Comparison of ENCODE assay signal across 13 cellular contexts in the genomic region with DNA sequence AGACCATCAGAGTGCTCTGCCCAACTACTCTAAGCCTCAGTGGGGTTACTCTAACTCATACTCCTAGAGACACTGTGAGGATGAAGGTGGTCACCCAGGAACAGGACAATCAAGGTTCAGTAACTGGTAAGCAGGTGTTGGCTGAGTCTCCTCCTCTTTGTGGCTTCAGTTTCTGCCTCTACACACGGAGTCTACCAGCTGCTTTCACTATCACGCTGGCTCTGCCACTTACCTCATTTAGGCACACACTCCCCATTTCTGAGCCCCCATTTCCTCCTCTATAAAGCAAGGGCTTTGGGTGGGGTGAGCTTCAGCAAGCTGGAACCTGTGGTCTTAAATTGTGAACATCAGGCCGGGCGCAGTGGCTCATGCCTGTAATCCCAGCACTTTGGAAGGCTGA. TPM values are rescaled to one million over a fixed set of nuclear protein-coding genes. Genes with fewer than 3 reads are reported as not detected.
DNase-seq lines count a peak whose midpoint lies in the region; ATAC-seq and TF ChIP-seq lines count a peak whose summit lies in the region.
"Had no signal": no experiment of that assay in that cellular context is flagged by ENCODE, and none has a peak within 500 bp of the region (broad histone marks: within the 10 kb centered on the region; RNA-seq: fewer than 3 reads in every experiment).

No MANE protein-coding gene starts in this region.

- intact Hi-C loops in activated CD8-positive, alpha-beta T cell treated with anti-CD3 and anti-CD28 coated beads for 36 hours (cut with micrococcal nuclease) = no loop called here
- intact Hi-C loops in Caco-2 (cut with micrococcal nuclease; ENCODE audit: unreplicated experiment) = no loop called here

- no peak overlapping the region for H2AFZ ChIP-seq in GM23248

- H3K4me3 Mint-ChIP-seq in activated CD8-positive, alpha-beta T cell treated with anti-CD3 and anti-CD28 coated beads for 36 hours = no peak overlapping the region
- no peak overlapping the region for H3K4me3 Mint-ChIP-seq in Caco-2 (ENCODE audit: unreplicated experiment)

- 0 out of 2 replicates have a peak, but pooled peaks cover 3% of the 10 kb centered on the region for H3F3A ChIP-seq in DOHH2 (ENCODE audit: control insufficient read depth, insufficient read depth)
- peaks cover 28% of the 10 kb centered on the region for H3F3A ChIP-seq in GM23248 (ENCODE audit: insufficient read depth)

- no peaks in the 10 kb centered on the region for H3K36me3 ChIP-seq in DOHH2 (ENCODE audit: control insufficient read depth, low read length)
- no peaks in the 10 kb centered on the region for H3K36me3 ChIP-seq in Caco-2 (ENCODE audit: control insufficient read depth, insufficient read depth, low read length)
- H3K36me3 ChIP-seq in GM23248 (ENCODE audit: low read depth) = no peaks in the 10 kb centered on the region
- H3K36me3 ChIP-seq: left lung, MG63, right atrium auricular region had no signal

- TF ChIP-seq CTCF in DOHH2 (IDR thresholded peaks at IDR 0.05; ENCODE audit: low read depth, low read length, poor library complexity, severe bottlenecking) (no peak), Caco-2 (IDR thresholded peaks at IDR 0.05; ENCODE audit: insufficient read depth in 1 of 2, low read depth in 1 of 2, low read length in 1 of 2, severe bottlenecking in 1 of 2, unreplicated experiment in 1 of 2) (no peak)
- TF ChIP-seq CTCF in activated CD8-positive, alpha-beta T cell treated with anti-CD3 and anti-CD28 coated beads for 36 hours (IDR thresholded peaks at IDR 0.05) = no peak

- BruUV-seq in Caco-2 (replicated peaks; lab: Mats Ljungman, UMichigan) = no TSS peak

- H3K9me3 ChIP-seq in DOHH2 (ENCODE audit: control insufficient read depth, insufficient read depth, low read length) = no peaks in the 10 kb centered on the region
- no peaks in the 10 kb centered on the region for H3K9me3 ChIP-seq in Caco-2
- no peaks in the 10 kb centered on the region for H3K9me3 ChIP-seq in GM23248 (ENCODE audit: low read depth)
- H3K9me3 ChIP-seq: left lung, MG63, right atrium auricular region had no signal

- H3K27me3 Mint-ChIP-seq in activated CD8-positive, alpha-beta T cell treated with anti-CD3 and anti-CD28 coated beads for 36 hours = no peaks in the 10 kb centered on the region
- H3K27me3 Mint-ChIP-seq in Caco-2 (ENCODE audit: insufficient read depth, unreplicated experiment) = peaks cover 4% of the 10 kb centered on the region

- H3K79me2 ChIP-seq in DOHH2 (ENCODE audit: control insufficient read depth, low read length) (no peaks in the 10 kb centered on the region), GM23248 (ENCODE audit: insufficient read depth) (no peaks in the 10 kb centered on the region)

- H3K4me1 ChIP-seq in DOHH2 (ENCODE audit: control insufficient read depth, low read length) (peaks cover 35% of the 10 kb centered on the region), Caco-2 (no peaks in the 10 kb centered on the region), GM23248 (ENCODE audit: insufficient read depth) (peaks cover 27% of the 10 kb centered on the region)

- H3K9ac ChIP-seq in GM23248 = no peak overlapping the region

- peaks cover 4% of the 10 kb centered on the region; the same call in 1 of the 2 replicates for H3K27me3 ChIP-seq in DOHH2 (ENCODE audit: control insufficient read depth, low read length)
- H3K27me3 ChIP-seq in Caco-2 (replicated peaks; ENCODE audit: control insufficient read depth, insufficient read depth, low read length) = no peaks in the 10 kb centered on the region
- no peaks in the 10 kb centered on the region for H3K27me3 ChIP-seq in GM23248 (replicated peaks; ENCODE audit: insufficient read depth)
- H3K27me3 ChIP-seq: left lung, MG63, right atrium auricular region had no signal

- peaks cover 34% of the 10 kb centered on the region for H3K4me1 Mint-ChIP-seq in activated CD8-positive, alpha-beta T cell treated with anti-CD3 and anti-CD28 coated beads for 36 hours (ENCODE audit: low read depth)
- no peaks in the 10 kb centered on the region for H3K4me1 Mint-ChIP-seq in Caco-2 (ENCODE audit: low read depth, unreplicated experiment)

- H3K27ac ChIP-seq in DOHH2 (ENCODE audit: low read depth, low read length) = no peak overlapping the region
- H3K27ac ChIP-seq in GM23248 = no peak overlapping the region
- H3K27ac ChIP-seq: left lung, right atrium auricular region had no signal

- POLR2A ChIA-PET in activated CD8-positive, alpha-beta T cell treated with anti-CD3 and anti-CD28 coated beads for 36 hours (lab: Charles Lee) = no interaction called here
- POLR2A ChIA-PET in Caco-2 (lab: Charles Lee) = no interaction called here

- ATAC-seq in HG03045 (IDR thresholded peaks at IDR 0.05; ENCODE audit: unreplicated experiment) = peak; percentile 62
- ATAC-seq in activated CD8-positive, alpha-beta T cell treated with anti-CD3 and anti-CD28 coated beads for 36 hours = peak; percentile 68

- H3K4me3 ChIP-seq in DOHH2 (ENCODE audit: low read length) (no peak overlapping the region), Caco-2 (ENCODE audit: low read depth, low read length) (no peak overlapping the region), GM23248 (no peak overlapping the region)
- H3K4me3 ChIP-seq: left lung, MG63, right atrium auricular region had no signal

- no peaks in the 10 kb centered on the region for H3K36me3 Mint-ChIP-seq in activated CD8-positive, alpha-beta T cell treated with anti-CD3 and anti-CD28 coated beads for 36 hours (ENCODE audit: low read depth)
- H3K36me3 Mint-ChIP-seq in Caco-2 (ENCODE audit: insufficient read depth, unreplicated experiment) = no peaks in the 10 kb centered on the region

- H3K9me2 ChIP-seq in DOHH2 (replicated peaks; ENCODE audit: control insufficient read depth, low read length) = no peaks in the 10 kb centered on the region
- H3K9me2 ChIP-seq in GM23248 (ENCODE audit: insufficient read depth) = no peaks in the 10 kb centered on the region

- peak overlapping the region; percentile 30 for H3K27ac Mint-ChIP-seq in activated CD8-positive, alpha-beta T cell treated with anti-CD3 and anti-CD28 coated beads for 36 hours
- no peak overlapping the region for H3K27ac Mint-ChIP-seq in Caco-2 (ENCODE audit: unreplicated experiment)

- CTCF ChIA-PET in activated CD8-positive, alpha-beta T cell treated with anti-CD3 and anti-CD28 coated beads for 36 hours (lab: Charles Lee) = interaction anchor here (0.7 to 1.7 kb wide), 3 partner anchors 15 to 87 kb away, joined by 3 to 4 read pairs (median 4); no protein-coding TSS in a partner anchor
- CTCF ChIA-PET in Caco-2 (lab: Charles Lee) = interaction anchor here (0.7 kb wide), 2 partner anchors 812 to 1535 kb away, joined by 3 to 8 read pairs; no protein-coding TSS in a partner anchor

- DNase-seq in GM19238 (ENCODE audit: insufficient read length, low spot score) (peak; percentile 39), SHP77 treated with DMSO at 0.1 percent for 48 hours (lab: John Stamatoyannopoulos, UW) (no peak), Caco-2 (no peak), NCI-H510A treated with DMSO at 0.1 percent for 48 hours (lab: John Stamatoyannopoulos, UW) (no peak), GM23248 (no peak)
- peak; percentile 51 for DNase-seq in activated CD8-positive, alpha-beta T cell treated with anti-CD3 and anti-CD28 coated beads for 36 hours
- DNase-seq: amygdala, HCEC 1CT, MG63 had no signal

- H4K20me1 ChIP-seq in DOHH2 (ENCODE audit: control insufficient read depth, insufficient read depth, low read depth, low read length) = no peaks in the 10 kb centered on the region
- no peaks in the 10 kb centered on the region for H4K20me1 ChIP-seq in GM23248 (ENCODE audit: insufficient read depth)

- 89% methylated on average over 4 of the region's 4 CpGs for WGBS in GM23248 (ENCODE audit: low coverage in 1 of 2, low lambda C conversion rate in 2 of 2, missing lambda C conversion rate in 2 of 2), 2 experiments

- H3K9me3 Mint-ChIP-seq in activated CD8-positive, alpha-beta T cell treated with anti-CD3 and anti-CD28 coated beads for 36 hours = no peaks in the 10 kb centered on the region
- no peaks in the 10 kb centered on the region for H3K9me3 Mint-ChIP-seq in Caco-2 (ENCODE audit: unreplicated experiment)

- H3K4me2 ChIP-seq in DOHH2 (ENCODE audit: low read length) (peak overlapping the region; percentile 40; the same call in 1 of the 2 replicates), GM23248 (ENCODE audit: unreplicated experiment) (no peak overlapping the region)

- in situ Hi-C loops in GM23248 (cut with MboI) = no loop called here

RNA-seq across cellular contexts. Expression of a gene that starts 7.3 kb away (rescaled TPM):
- 10 to 100 TPM; 19.9 to 21.0 TPM for total RNA-seq in activated CD8-positive, alpha-beta T cell treated with anti-CD3 and anti-CD28 coated beads for 36 hours
- total RNA-seq in Caco-2 (2022) = 17.7 and 19.5 TPM in 2 replicates
- 11.7 and 14.7 TPM in 2 replicates for total RNA-seq in GM23248 (2014; rRNA removed; shearing (Covaris generic))
- 9.7 and 11.5 TPM in 2 replicates for polyA plus RNA-seq in GM23248 (2016; fragmentation: Nextera tagmentation; extraction: Ambion mirVana)

RNA-seq across cellular contexts. Expression of a gene that starts 12.4 kb away (rescaled TPM):
- 10 to 100 TPM; 19.9 to 21.2 TPM for total RNA-seq in activated CD8-positive, alpha-beta T cell treated with anti-CD3 and anti-CD28 coated beads for 36 hours
- 12.2 and 14.9 TPM in 2 replicates for total RNA-seq in Caco-2 (2022)
- total RNA-seq in GM23248 (2014; rRNA removed; shearing (Covaris generic)) = 62.2 and 96.5 TPM in 2 replicates
- polyA plus RNA-seq in GM23248 (2016; fragmentation: Nextera tagmentation; extraction: Ambion mirVana) = 92.8 and 96.0 TPM in 2 replicates

RNA-seq across cellular contexts. Expression of a gene that starts 59.5 kb away (rescaled TPM):
- not detected for total RNA-seq in activated CD8-positive, alpha-beta T cell treated with anti-CD3 and anti-CD28 coated beads for 36 hours
- not detected in 2 replicates for total RNA-seq in Caco-2 (2022)
- total RNA-seq in GM23248 (2014; rRNA removed; shearing (Covaris generic)) = 0.65 and 1.6 TPM in 2 replicates
- 2.6 and 2.9 TPM in 2 replicates for polyA plus RNA-seq in GM23248 (2016; fragmentation: Nextera tagmentation; extraction: Ambion mirVana)

Comparison
In these comparisons a context has a peak if more than half of its experiments do, and no peak if none do; other contexts are left out.
1. DNase-seq: peak in GM19238 (single experiment) and activated CD8-positive, alpha-beta T cell treated with anti-CD3 and anti-CD28 coated beads for 36 hours (single experiment); none in SHP77 treated with DMSO at 0.1 percent for 48 hours (single experiment), Caco-2 (0 of 2), NCI-H510A treated with DMSO at 0.1 percent for 48 hours (single experiment) and GM23248 (single experiment).